22 cellular contexts compared by ENCODE assay signal in the genomic region with DNA sequence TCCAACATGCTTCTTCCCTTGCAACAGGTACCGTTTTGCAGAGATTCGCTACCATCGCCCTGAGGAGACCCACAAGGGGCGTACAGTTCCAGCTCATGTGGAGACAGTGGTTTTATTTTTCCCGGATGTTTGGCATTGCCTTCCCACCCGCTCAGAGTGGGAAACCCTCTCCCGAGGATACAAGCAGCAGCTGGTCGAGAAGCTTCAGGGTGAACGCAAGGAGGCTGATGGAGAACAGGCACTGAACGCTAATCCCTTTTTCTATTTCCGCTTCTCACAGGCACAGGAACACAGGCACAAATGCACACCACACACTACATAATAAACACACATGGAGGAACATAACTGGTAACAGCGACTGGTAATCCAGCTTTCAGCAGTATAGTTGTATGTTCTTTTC.
"Had no signal": no experiment of that assay in that cellular context is flagged by ENCODE, and none has a peak within 500 bp of the region (broad histone marks: within the 10 kb centered on the region; RNA-seq: fewer than 3 reads in every experiment).

No MANE protein-coding gene starts in this region.

- H3K27ac ChIP-seq: SJSA1 had no signal

- ATAC-seq: activated CD4-positive, CD25-positive, alpha-beta regulatory T cell treated with anti-CD3 and anti-CD28 coated beads, Interleukin-2, amount 50 U/mL, for 24 hours; activated CD8-positive, alpha-beta memory T cell treated with anti-CD3 and anti-CD28 coated beads, Interleukin-2, amount 10 ng/mL, durations not matched to agents 7 days and 5 days; SK-N-SH treated with all-trans-retinoic acid at 6 μM for 48 hours had no signal

- H3K4me3 Mint-ChIP-seq: activated CD8-positive, alpha-beta memory T cell treated with anti-CD3 and anti-CD28 coated beads, Interleukin-2, amount 10 ng/mL, durations not matched to agents 7 days and 5 days; activated naive CD8-positive, alpha-beta T cell treated with anti-CD3 and anti-CD28 coated beads for 36 hours; activated T-cell treated with anti-CD3 and anti-CD28 coated beads, Interleukin-2, amount 50 U/mL, for 24 hours; activated T-helper 1 cell treated with anti-CD3 and anti-CD28 coated beads, Interleukin-12 subunit alpha, Interleukin-12 subunit beta, Interleukin-2, Interleukin-4 antibody, amounts not matched to agents 30 ng/mL and 10 ng/mL and 1 ng/mL, durations not matched to agents 14 hours and 24 hours and 36 hours; T-helper 1 cell treated with Interleukin-12 subunit alpha and Interleukin-12 subunit beta and Interleukin-4 antibody, amounts not matched to agents 30 μg/mL and 1 μg/mL, for 36 hours had no signal

- H3K9me3 ChIP-seq: SJSA1 had no signal

- H3K4me1 Mint-ChIP-seq: activated CD8-positive, alpha-beta memory T cell treated with anti-CD3 and anti-CD28 coated beads, Interleukin-2, amount 10 ng/mL, durations not matched to agents 7 days and 5 days had no signal

- H3K27ac Mint-ChIP-seq: activated CD8-positive, alpha-beta memory T cell treated with anti-CD3 and anti-CD28 coated beads, Interleukin-2, amount 10 ng/mL, durations not matched to agents 7 days and 5 days; activated naive CD8-positive, alpha-beta T cell treated with anti-CD3 and anti-CD28 coated beads for 36 hours; activated T-cell treated with anti-CD3 and anti-CD28 coated beads, Interleukin-2, amount 50 U/mL, for 24 hours; activated T-helper 1 cell treated with anti-CD3 and anti-CD28 coated beads, Interleukin-12 subunit alpha, Interleukin-12 subunit beta, Interleukin-2, Interleukin-4 antibody, amounts not matched to agents 30 ng/mL and 10 ng/mL and 1 ng/mL, durations not matched to agents 14 hours and 24 hours and 36 hours; T-helper 1 cell treated with Interleukin-12 subunit alpha and Interleukin-12 subunit beta and Interleukin-4 antibody, amounts not matched to agents 30 μg/mL and 1 μg/mL, for 36 hours had no signal

- DNase-seq: activated CD4-positive, alpha-beta T cell treated with anti-CD3 and anti-CD28 coated beads for 48 hours; activated CD4-positive, alpha-beta T cell treated with anti-CD3 and anti-CD28 coated beads, Interleukin-2, amount 50 U/mL, for 4 hours; activated CD8-positive, alpha-beta memory T cell treated with anti-CD3 and anti-CD28 coated beads, Interleukin-2, amount 10 ng/mL, durations not matched to agents 7 days and 5 days; activated effector memory CD4-positive, alpha-beta T cell treated with Interleukin-2 at 50 U/mL for 16 hours; activated naive CD4-positive, alpha-beta T cell treated with Interleukin-2 at 50 U/mL for 16 hours; activated naive CD8-positive, alpha-beta T cell treated with anti-CD3 and anti-CD28 coated beads for 36 hours; activated T-cell treated with anti-CD3 and anti-CD28 coated beads, Interleukin-2, amount 50 U/mL, for 24 hours; anterior cingulate cortex; Karpas-422; NCI-H1105 treated with DMSO at 0.1 percent for 48 hours; NCI-H1436 treated with DMSO at 0.1 percent for 48 hours; NCI-H187; NCI-H2081; NCI-H510A treated with DMSO at 0.1 percent for 48 hours; NCI-H69; SHP77 had no signal

- H3K9me3 Mint-ChIP-seq: activated naive CD8-positive, alpha-beta T cell treated with anti-CD3 and anti-CD28 coated beads for 36 hours; activated T-cell treated with anti-CD3 and anti-CD28 coated beads, Interleukin-2, amount 50 U/mL, for 24 hours; activated T-helper 1 cell treated with anti-CD3 and anti-CD28 coated beads, Interleukin-12 subunit alpha, Interleukin-12 subunit beta, Interleukin-2, Interleukin-4 antibody, amounts not matched to agents 30 ng/mL and 10 ng/mL and 1 ng/mL, durations not matched to agents 14 hours and 24 hours and 36 hours; T-helper 1 cell treated with Interleukin-12 subunit alpha and Interleukin-12 subunit beta and Interleukin-4 antibody, amounts not matched to agents 30 μg/mL and 1 μg/mL, for 36 hours had no signal

- H3K27me3 Mint-ChIP-seq: activated CD8-positive, alpha-beta memory T cell treated with anti-CD3 and anti-CD28 coated beads, Interleukin-2, amount 10 ng/mL, durations not matched to agents 7 days and 5 days; activated naive CD8-positive, alpha-beta T cell treated with anti-CD3 and anti-CD28 coated beads for 36 hours; activated T-cell treated with anti-CD3 and anti-CD28 coated beads, Interleukin-2, amount 50 U/mL, for 24 hours had no signal

- H3K4me1 ChIP-seq: SJSA1 had no signal

- H3K4me3 ChIP-seq: SJSA1 had no signal

- FAIRE-seq: RCC 7860 had no signal

- H3K27me3 ChIP-seq: SJSA1 had no signal
